9 cellular contexts compared by ENCODE assay signal in the genomic region with DNA sequence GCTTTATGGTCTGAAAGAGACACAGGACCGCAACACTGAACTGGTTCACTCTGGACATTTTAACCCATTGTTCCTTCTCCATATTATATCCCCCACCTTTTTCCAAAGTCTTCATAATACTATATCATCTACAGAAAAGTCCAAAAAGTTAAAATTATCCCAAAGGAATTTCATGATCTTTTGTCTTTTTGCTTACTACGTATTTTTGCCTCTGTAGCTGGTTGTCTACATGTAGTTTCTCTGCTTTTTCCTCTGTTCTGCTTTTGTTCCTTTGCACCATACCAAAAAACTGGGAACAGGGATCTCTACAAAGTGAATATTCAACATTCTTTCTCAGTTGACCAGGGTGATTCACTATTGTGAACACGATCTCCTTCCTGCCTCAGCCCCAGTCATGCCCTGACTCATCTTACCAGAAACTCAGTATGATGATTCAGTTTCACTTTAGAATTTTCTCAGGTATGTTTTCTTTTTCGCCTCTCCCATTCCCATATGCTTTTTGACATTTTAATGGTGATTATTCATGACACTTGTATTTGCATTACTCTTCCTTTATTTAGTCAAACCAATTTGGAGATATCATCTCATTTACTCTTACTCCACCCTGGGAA. TPM values are rescaled to one million over a fixed set of nuclear protein-coding genes. Genes with fewer than 3 reads are reported as not detected.
DNase-seq lines count a peak whose midpoint lies in the region; ATAC-seq, FAIRE-seq and TF ChIP-seq lines count a peak whose summit lies in the region.
"Had no signal": no experiment of that assay in that cellular context is flagged by ENCODE, and none has a peak within 500 bp of the region (broad histone marks: within the 10 kb centered on the region; RNA-seq: fewer than 3 reads in every experiment).

No MANE protein-coding gene starts in this region.

- intact Hi-C loops in endothelial cell of umbilical vein (cut with micrococcal nuclease), result loop anchor here (1.0 to 2.0 kb wide), 4 partner anchors 15 to 128 kb away; partner anchors contain the start of genes KATNBL1, LPCAT4, NOP10 and NUTM1
- intact Hi-C loops in cardiac septum (cut with DNase I), result no loop called here

- dilution Hi-C loops in endothelial cell of umbilical vein (cut with MboI; ENCODE audit: extremely low pct_ligation_motif_present, low sequenced_read_pairs), result no loop called here

- peak overlapping the region; percentile 94 for H3K4me2 ChIP-seq in endothelial cell of umbilical vein (ENCODE audit: insufficient read depth, low read length)

- no peak for TF ChIP-seq POLR2A in endothelial cell of umbilical vein (IDR thresholded peaks at IDR 0.05; ENCODE audit: low read depth, low read length)

- POLR2A ChIA-PET in endothelial cell of umbilical vein (lab: Charles Lee), result no interaction called here

- peak; percentile 67 for FAIRE-seq in endothelial cell of umbilical vein (lab: Jason Lieb, UNC)

- peaks cover 21% of the 10 kb centered on the region for H3K4me1 ChIP-seq in endothelial cell of umbilical vein (ENCODE audit: control insufficient read depth, extremely low read depth, insufficient read depth, low read length)

- no peaks in the 10 kb centered on the region for H4K20me1 ChIP-seq in endothelial cell of umbilical vein (replicated peaks; ENCODE audit: control insufficient read depth, extremely low read depth, insufficient read depth, low read length)

- DNase-seq in GM20000 (ENCODE audit: low spot score) (peak; percentile 17), SW 1271 (lab: John Stamatoyannopoulos, UW) (peak; percentile 33 to 76), endothelial cell of umbilical vein (ENCODE audit: low read depth, low spot score) (peak; percentile 78), cardiac septum (ENCODE audit: low spot score) (no peak), SKM-1 (lab: John Stamatoyannopoulos, UW; ENCODE audit: unreplicated experiment) (no peak), NCI-H1694 (lab: John Stamatoyannopoulos, UW) (no peak)
- DNase-seq in stimulated activated CD4-positive, alpha-beta T cell treated with anti-CD3 and anti-CD28 coated beads, Interleukin-1b, Interleukin-23, amount 100 ng/mL, for 24 hours (ENCODE audit: low read depth in 4 of 4, low spot score in 1 of 4), result peak in 3 of 4 experiments; percentile 15 to 36 (median 21)
- DNase-seq: NCI-H446 had no signal

- H3K36me3 ChIP-seq in endothelial cell of umbilical vein (ENCODE audit: control insufficient read depth in 2 of 2, extremely low read depth in 1 of 2, insufficient read depth in 2 of 2, low read length in 2 of 2), result peaks cover 2 to 11% of the 10 kb centered on the region in 2 experiments

- CTCF ChIA-PET in endothelial cell of umbilical vein (lab: Charles Lee), result interaction anchor here (5.6 kb wide), 1 partner anchor 128 kb away, joined by 77 read pairs; the partner anchor contains the start of gene LPCAT4

- BruUV-seq in endothelial cell of umbilical vein (replicated peaks; lab: Mats Ljungman, UMichigan), result no TSS peak

- peak overlapping the region in 1 of 3 experiments; percentile 62 for H3K4me3 ChIP-seq in endothelial cell of umbilical vein (replicated peaks in 1 of 3; ENCODE audit: insufficient read depth in 1 of 3, low read depth in 1 of 3, low read length in 3 of 3)

- no peaks in the 10 kb centered on the region for H3K79me2 ChIP-seq in endothelial cell of umbilical vein (ENCODE audit: control insufficient read depth, insufficient read depth, low read length)

- peak overlapping the region; percentile 88 for H3K27ac ChIP-seq in endothelial cell of umbilical vein (ENCODE audit: insufficient read depth, low read depth, low read length)

- peak overlapping the region; percentile 62 for H3K9ac ChIP-seq in endothelial cell of umbilical vein (replicated peaks; ENCODE audit: extremely low read depth, insufficient read depth, low read length)

- ATAC-seq in GM18519 (IDR thresholded peaks at IDR 0.05; ENCODE audit: low FRiP score, unreplicated experiment), result no peak

- no peaks in the 10 kb centered on the region for H3K9me1 ChIP-seq in endothelial cell of umbilical vein (replicated peaks; ENCODE audit: control insufficient read depth, extremely low read depth, insufficient read depth, low read length)

- peak overlapping the region; percentile 4 for H2AFZ ChIP-seq in endothelial cell of umbilical vein (ENCODE audit: low read depth, low read length)

- no peaks in the 10 kb centered on the region for H3K9me3 ChIP-seq in endothelial cell of umbilical vein (replicated peaks; ENCODE audit: control insufficient read depth, insufficient read depth, low read length)

- no peak for TF ChIP-seq CTCF in GM20000 (IDR thresholded peaks at IDR 0.05; ENCODE audit: extremely low read depth, missing control alignments)
- TF ChIP-seq CTCF in endothelial cell of umbilical vein (IDR thresholded peaks at IDR 0.05; ENCODE audit: extremely low read depth in 1 of 2, insufficient read depth in 1 of 2, low read depth in 1 of 2, low read length in 2 of 2), result no peak

- no peaks in the 10 kb centered on the region for H3K27me3 ChIP-seq in endothelial cell of umbilical vein (ENCODE audit: control insufficient read depth in 2 of 2, insufficient read depth in 2 of 2, low read length in 2 of 2)

TF ChIP-seq in endothelial cell of umbilical vein, 7 proteins besides CTCF, POLR2A, EP300 and RAD21:
- TF ChIP-seq JUN (IDR thresholded peaks at IDR 0.05; ENCODE audit: borderline replicate concordance, insufficient read depth, insufficient read length, low read depth), result peak; percentile 91
- peak; percentile 54 for TF ChIP-seq POLR2AphosphoS5 (IDR thresholded peaks at IDR 0.05; ENCODE audit: insufficient read depth, low read depth, low read length)
- TF ChIP-seq EZH2 (IDR thresholded peaks at IDR 0.05; ENCODE audit: borderline replicate concordance, low read depth, low read length, severe bottlenecking), result no peak
- no peak for TF ChIP-seq MYC (IDR thresholded peaks at IDR 0.05; ENCODE audit: low read depth, low read length)
- peak; percentile 19 for TF ChIP-seq GATA2 (IDR thresholded peaks at IDR 0.05; ENCODE audit: insufficient read depth, insufficient read length, low read depth, low read length)
- TF ChIP-seq FOS (IDR thresholded peaks at IDR 0.05; ENCODE audit: borderline replicate concordance, insufficient read depth, low read length), result peak; percentile 98
- TF ChIP-seq MAX (IDR thresholded peaks at IDR 0.05; ENCODE audit: insufficient read depth, insufficient read length), result no peak

RNA-seq across cellular contexts. Expression of gene EMC4, which starts 14.4 kb away (rescaled TPM):
- total RNA-seq in endothelial cell of umbilical vein (109 and 123 TPM in 2 replicates), cardiac septum (70.8 TPM)
- polyA plus RNA-seq in endothelial cell of umbilical vein, result 97.4 and 108 TPM in 2 replicates
- polyA plus RNA-seq in endothelial cell of umbilical vein (2011; cell fraction: cytosol; rRNA removed), result 129 and 139 TPM in 2 replicates
- polyA plus RNA-seq in endothelial cell of umbilical vein (2011; cell fraction: nucleus; rRNA removed), result 68.7 and 85.4 TPM in 2 replicates
- 98.2 and 145 TPM in 2 replicates for polyA plus RNA-seq in endothelial cell of umbilical vein (2012)
- polyA minus RNA-seq in endothelial cell of umbilical vein, result 44.0 and 55.1 TPM in 2 replicates
- polyA minus RNA-seq in endothelial cell of umbilical vein (2011; cell fraction: cytosol; rRNA and poly(A)+ RNA removed), result 40.1 TPM
- polyA minus RNA-seq in endothelial cell of umbilical vein (2011; cell fraction: nucleus; rRNA and poly(A)+ RNA removed), result 21.7 and 30.9 TPM in 2 replicates

RNA-seq across cellular contexts. Expression of gene KATNBL1, which starts 29.4 kb away (rescaled TPM):
- total RNA-seq in endothelial cell of umbilical vein (56.8 and 57.9 TPM in 2 replicates), cardiac septum (23.3 TPM)
- 10.7 and 14.1 TPM in 2 replicates for polyA plus RNA-seq in endothelial cell of umbilical vein
- polyA plus RNA-seq in endothelial cell of umbilical vein (2011; cell fraction: cytosol; rRNA removed), result 17.1 and 21.8 TPM in 2 replicates
- polyA plus RNA-seq in endothelial cell of umbilical vein (2011; cell fraction: nucleus; rRNA removed), result 42.2 and 58.2 TPM in 2 replicates
- polyA plus RNA-seq in endothelial cell of umbilical vein (2012), result 30.4 and 42.5 TPM in 2 replicates
- polyA minus RNA-seq in endothelial cell of umbilical vein, result 15.3 and 23.9 TPM in 2 replicates
- polyA minus RNA-seq in endothelial cell of umbilical vein (2011; cell fraction: cytosol; rRNA and poly(A)+ RNA removed), result 5.4 TPM
- polyA minus RNA-seq in endothelial cell of umbilical vein (2011; cell fraction: nucleus; rRNA and poly(A)+ RNA removed), result 46.5 and 64.3 TPM in 2 replicates

Comparison
In these comparisons a context has a peak if more than half of its experiments do, and no peak if none do; other contexts are left out.
1. DNase-seq: peak in GM20000 (single experiment), SW 1271 (2 of 2), endothelial cell of umbilical vein (single experiment) and stimulated activated CD4-positive, alpha-beta T cell treated with anti-CD3 and anti-CD28 coated beads, Interleukin-1b, Interleukin-23, amount 100 ng/mL, for 24 hours (3 of 4); none in cardiac septum (single experiment), SKM-1 (single experiment) and NCI-H1694 (single experiment).